In the genomic region with DNA sequence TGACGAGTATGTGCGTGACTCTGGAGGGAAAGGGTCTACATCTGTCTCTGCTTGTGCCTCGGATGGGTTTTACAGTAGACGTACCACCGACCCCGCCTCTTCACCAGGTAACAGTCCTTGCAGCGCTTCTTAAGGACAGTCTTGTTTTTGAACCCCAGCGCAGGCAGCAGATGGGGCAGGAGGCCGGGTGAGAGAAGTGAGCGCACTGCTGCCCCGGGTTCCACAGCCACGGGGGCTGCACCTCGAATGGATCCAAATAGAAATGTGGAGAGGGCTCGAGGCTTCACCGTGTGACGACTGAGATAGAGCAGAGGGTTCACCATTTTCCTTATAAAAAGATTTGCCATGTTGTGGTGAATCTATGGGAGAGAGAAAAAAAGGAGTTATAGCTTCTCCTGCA, we compare ENCODE assay signal across 8 cellular contexts. TPM values are rescaled to one million over a fixed set of nuclear protein-coding genes. Genes with fewer than 3 reads are reported as not detected.
DNase-seq lines count a peak whose midpoint lies in the region; ATAC-seq, FAIRE-seq and TF ChIP-seq lines count a peak whose summit lies in the region.
"Not testable (repeated sequence)": the region's sequence is repeated elsewhere in the genome, so short reads cannot be mapped to it uniquely, and the experiment has no call there.

No MANE protein-coding gene starts in this region.

- H3K4me1 ChIP-seq in BLaER1 (peaks cover 67% of the 10 kb centered on the region), endothelial cell of umbilical vein (ENCODE audit: control insufficient read depth, extremely low read depth, insufficient read depth, low read length) (peaks cover 21% of the 10 kb centered on the region), keratinocyte (ENCODE audit: control insufficient read depth, extremely low read depth, insufficient read depth, low read length) (peaks cover 14% of the 10 kb centered on the region), neural progenitor cell (peaks cover 11% of the 10 kb centered on the region), stomach smooth muscle (ENCODE audit: control insufficient read depth, insufficient read depth, low read length) (peaks cover 28% of the 10 kb centered on the region)
- H3K4me1 ChIP-seq in HUES6 (ENCODE audit: control insufficient read depth, insufficient read depth, low read length) = not testable (repeated sequence)

- not testable (repeated sequence) for FAIRE-seq in endothelial cell of umbilical vein (lab: Jason Lieb, UNC); keratinocyte (lab: Jason Lieb, UNC)

- not testable (repeated sequence) for TF ChIP-seq CTCF in endothelial cell of umbilical vein (IDR thresholded peaks at IDR 0.05; ENCODE audit: extremely low read depth in 1 of 2, insufficient read depth in 1 of 2, low read depth in 1 of 2, low read length in 2 of 2); keratinocyte (optimal IDR thresholded peaks at IDR 0.05 in 1 of 3, IDR thresholded peaks at IDR 0.05 in 1 of 3, conservative IDR thresholded peaks at IDR 0.05 in 1 of 3; ENCODE audit: extremely low read depth in 1 of 3, insufficient read depth in 2 of 3, low read length in 3 of 3); neural progenitor cell (IDR thresholded peaks at IDR 0.05)

- not testable (repeated sequence) for H3K9me1 ChIP-seq in endothelial cell of umbilical vein (replicated peaks; ENCODE audit: control insufficient read depth, extremely low read depth, insufficient read depth, low read length); keratinocyte (ENCODE audit: control insufficient read depth, extremely low read depth, insufficient read depth, low read length)

- peaks cover 39% of the 10 kb centered on the region for H3K4me1 Mint-ChIP-seq in T-helper 1 cell treated with Interleukin-12 subunit alpha and Interleukin-12 subunit beta and Interleukin-4 antibody, amounts not matched to agents 30 μg/mL and 1 μg/mL, for 36 hours (ENCODE audit: low read depth)
- H3K4me1 Mint-ChIP-seq in activated naive CD8-positive, alpha-beta T cell treated with anti-CD3 and anti-CD28 coated beads, Interleukin-2, amount 50 U/mL, for 24 hours = peaks cover 62% of the 10 kb centered on the region
- H3K4me1 Mint-ChIP-seq in neural progenitor cell = peaks cover 21% of the 10 kb centered on the region

- H3K27me3 Mint-ChIP-seq in T-helper 1 cell treated with Interleukin-12 subunit alpha and Interleukin-12 subunit beta and Interleukin-4 antibody, amounts not matched to agents 30 μg/mL and 1 μg/mL, for 36 hours (ENCODE audit: low read depth); activated naive CD8-positive, alpha-beta T cell treated with anti-CD3 and anti-CD28 coated beads, Interleukin-2, amount 50 U/mL, for 24 hours; neural progenitor cell (ENCODE audit: insufficient read depth, low read depth): not testable (repeated sequence)

- H2AFZ ChIP-seq in endothelial cell of umbilical vein (ENCODE audit: low read depth, low read length); keratinocyte (ENCODE audit: control insufficient read depth, low read length); neural progenitor cell (replicated peaks): not testable (repeated sequence)

- POLR2A ChIA-PET in endothelial cell of umbilical vein (lab: Charles Lee) = interaction anchor here (1.3 kb wide), 1 partner anchor 8 kb away, joined by 5 read pairs; no protein-coding TSS in a partner anchor

- H3K79me2 ChIP-seq in endothelial cell of umbilical vein (ENCODE audit: control insufficient read depth, insufficient read depth, low read length) = peaks cover 58% of the 10 kb centered on the region
- peaks cover 68% of the 10 kb centered on the region for H3K79me2 ChIP-seq in keratinocyte (ENCODE audit: control insufficient read depth, insufficient read depth, low read length)
- H3K79me2 ChIP-seq in neural progenitor cell (ENCODE audit: low read depth) = peaks cover 46% of the 10 kb centered on the region

- BruUV-seq in endothelial cell of umbilical vein (replicated peaks; lab: Mats Ljungman, UMichigan) = TSS peak; percentile 64

- not testable (repeated sequence) for TF ChIP-seq POLR2A in endothelial cell of umbilical vein (IDR thresholded peaks at IDR 0.05; ENCODE audit: low read depth, low read length)

- H3K27ac ChIP-seq in BLaER1 (peak overlapping the region; percentile 93), endothelial cell of umbilical vein (ENCODE audit: insufficient read depth, low read depth, low read length) (peak overlapping the region; percentile 38), keratinocyte (ENCODE audit: control insufficient read depth, insufficient read depth, low read length) (peak overlapping the region; percentile 95)
- H3K27ac ChIP-seq in HUES6 (ENCODE audit: low read depth, low read length); neural progenitor cell; stomach smooth muscle (ENCODE audit: low read length): not testable (repeated sequence)

- H3K9me3 Mint-ChIP-seq in T-helper 1 cell treated with Interleukin-12 subunit alpha and Interleukin-12 subunit beta and Interleukin-4 antibody, amounts not matched to agents 30 μg/mL and 1 μg/mL, for 36 hours; activated naive CD8-positive, alpha-beta T cell treated with anti-CD3 and anti-CD28 coated beads, Interleukin-2, amount 50 U/mL, for 24 hours; neural progenitor cell: not testable (repeated sequence)

- not testable (repeated sequence) for DNase-seq in activated naive CD8-positive, alpha-beta T cell treated with anti-CD3 and anti-CD28 coated beads, Interleukin-2, amount 50 U/mL, for 24 hours; endothelial cell of umbilical vein (ENCODE audit: low read depth, low spot score); keratinocyte (ENCODE audit: low read depth, low spot score); neural progenitor cell (ENCODE audit: low spot score)

- H3K27me3 ChIP-seq in BLaER1; HUES6 (ENCODE audit: control insufficient read depth, insufficient read depth, low read length); endothelial cell of umbilical vein (ENCODE audit: control insufficient read depth in 2 of 2, insufficient read depth in 2 of 2, low read length in 2 of 2); keratinocyte (ENCODE audit: control insufficient read depth, extremely low read depth, insufficient read depth, low read length); neural progenitor cell; stomach smooth muscle (ENCODE audit: control insufficient read depth in 1 of 2, insufficient read depth in 2 of 2, low read length in 2 of 2): not testable (repeated sequence)

- peak overlapping the region; percentile 96 for H3K9ac ChIP-seq in BLaER1
- H3K9ac ChIP-seq in HUES6 (ENCODE audit: low read length) = peak overlapping the region; percentile 84
- peak overlapping the region; percentile 58 for H3K9ac ChIP-seq in endothelial cell of umbilical vein (replicated peaks; ENCODE audit: extremely low read depth, insufficient read depth, low read length)
- peak overlapping the region; percentile 91 for H3K9ac ChIP-seq in keratinocyte (ENCODE audit: control insufficient read depth, extremely low read depth, insufficient read depth, low read length)
- H3K9ac ChIP-seq in neural progenitor cell = peak overlapping the region; percentile 83
- peak overlapping the region; percentile 61 to 75 for H3K9ac ChIP-seq in stomach smooth muscle (ENCODE audit: low read length in 2 of 2)

- intact Hi-C loops in endothelial cell of umbilical vein (cut with micrococcal nuclease) = not testable (repeated sequence)

- peaks cover 39% of the 10 kb centered on the region for H3K36me3 Mint-ChIP-seq in T-helper 1 cell treated with Interleukin-12 subunit alpha and Interleukin-12 subunit beta and Interleukin-4 antibody, amounts not matched to agents 30 μg/mL and 1 μg/mL, for 36 hours (ENCODE audit: low read depth)
- H3K36me3 Mint-ChIP-seq in activated naive CD8-positive, alpha-beta T cell treated with anti-CD3 and anti-CD28 coated beads, Interleukin-2, amount 50 U/mL, for 24 hours (ENCODE audit: low read depth) = peaks cover 40% of the 10 kb centered on the region
- peaks cover 18% of the 10 kb centered on the region for H3K36me3 Mint-ChIP-seq in neural progenitor cell

- H4K20me1 ChIP-seq in BLaER1 (peaks cover 37% of the 10 kb centered on the region), neural progenitor cell (ENCODE audit: low read depth) (peaks cover 14% of the 10 kb centered on the region)
- not testable (repeated sequence) for H4K20me1 ChIP-seq in endothelial cell of umbilical vein (replicated peaks; ENCODE audit: control insufficient read depth, extremely low read depth, insufficient read depth, low read length); keratinocyte (ENCODE audit: control insufficient read depth, extremely low read depth, insufficient read depth, low read length)

- H3K4me3 ChIP-seq in BLaER1 = peak overlapping the region; percentile 99
- peak overlapping the region; percentile 98 for H3K4me3 ChIP-seq in HUES6 (ENCODE audit: low read depth, low read length)
- H3K4me3 ChIP-seq in endothelial cell of umbilical vein (replicated peaks in 1 of 3; ENCODE audit: insufficient read depth in 1 of 3, low read depth in 1 of 3, low read length in 3 of 3) = peak overlapping the region; percentile 57 to 62 (median 58)
- peak overlapping the region; percentile 77 to 97 (median 84) for H3K4me3 ChIP-seq in keratinocyte (ENCODE audit: control insufficient read depth in 2 of 3, extremely low read depth in 1 of 3, insufficient read depth in 2 of 3, low read depth in 1 of 3, low read length in 3 of 3)
- H3K4me3 ChIP-seq in neural progenitor cell = peak overlapping the region; percentile 95
- H3K4me3 ChIP-seq in stomach smooth muscle (ENCODE audit: low read length in 2 of 2) = peak overlapping the region; percentile 86 to 94

- ATAC-seq in activated naive CD8-positive, alpha-beta T cell treated with anti-CD3 and anti-CD28 coated beads, Interleukin-2, amount 50 U/mL, for 24 hours = not testable (repeated sequence)

- peaks cover 12% of the 10 kb centered on the region for H3F3A ChIP-seq in neural progenitor cell (ENCODE audit: low read depth)

- H3K27ac Mint-ChIP-seq in T-helper 1 cell treated with Interleukin-12 subunit alpha and Interleukin-12 subunit beta and Interleukin-4 antibody, amounts not matched to agents 30 μg/mL and 1 μg/mL, for 36 hours = peak overlapping the region; percentile 73
- peak overlapping the region; percentile 81 for H3K27ac Mint-ChIP-seq in activated naive CD8-positive, alpha-beta T cell treated with anti-CD3 and anti-CD28 coated beads, Interleukin-2, amount 50 U/mL, for 24 hours
- not testable (repeated sequence) for H3K27ac Mint-ChIP-seq in neural progenitor cell

- dilution Hi-C loops in endothelial cell of umbilical vein (cut with MboI; ENCODE audit: extremely low pct_ligation_motif_present, low sequenced_read_pairs); keratinocyte (cut with MboI; ENCODE audit: extremely low pct_ligation_motif_present, low sequenced_read_pairs): not testable (repeated sequence)

- H3K36me3 ChIP-seq in BLaER1 (peaks cover 42% of the 10 kb centered on the region), HUES6 (ENCODE audit: control insufficient read depth, insufficient read depth, low read length) (peaks cover 36% of the 10 kb centered on the region), endothelial cell of umbilical vein (ENCODE audit: control insufficient read depth in 2 of 2, extremely low read depth in 1 of 2, insufficient read depth in 2 of 2, low read length in 2 of 2) (peaks cover 6 to 20% of the 10 kb centered on the region in 2 experiments), keratinocyte (ENCODE audit: control insufficient read depth in 2 of 2, extremely low read depth in 1 of 2, insufficient read depth in 2 of 2, low read length in 2 of 2) (peaks cover 21 to 25% of the 10 kb centered on the region in 2 experiments), stomach smooth muscle (ENCODE audit: control insufficient read depth in 2 of 2, insufficient read depth in 2 of 2, low read length in 2 of 2) (peaks cover 26 to 28% of the 10 kb centered on the region in 2 donors)
- H3K36me3 ChIP-seq in neural progenitor cell = not testable (repeated sequence)

- not testable (repeated sequence) for H3K9me3 ChIP-seq in BLaER1; HUES6 (ENCODE audit: control insufficient read depth, insufficient read depth, low read depth, low read length); endothelial cell of umbilical vein (replicated peaks; ENCODE audit: control insufficient read depth, insufficient read depth, low read length); keratinocyte (ENCODE audit: control insufficient read depth, low read depth, low read length); neural progenitor cell (ENCODE audit: low read depth); stomach smooth muscle (ENCODE audit: control insufficient read depth in 2 of 2, low read length in 2 of 2)

- H3K4me2 ChIP-seq in BLaER1 = peak overlapping the region; percentile 92
- H3K4me2 ChIP-seq in endothelial cell of umbilical vein (ENCODE audit: insufficient read depth, low read length) = peak overlapping the region; percentile 88
- H3K4me2 ChIP-seq in keratinocyte (ENCODE audit: control insufficient read depth, extremely low read depth, insufficient read depth, low read depth, low read length) = peak overlapping the region; percentile 97
- peak overlapping the region; percentile 100 for H3K4me2 ChIP-seq in neural progenitor cell

- H3K4me3 Mint-ChIP-seq in T-helper 1 cell treated with Interleukin-12 subunit alpha and Interleukin-12 subunit beta and Interleukin-4 antibody, amounts not matched to agents 30 μg/mL and 1 μg/mL, for 36 hours = peak overlapping the region; percentile 81
- peak overlapping the region; percentile 94 for H3K4me3 Mint-ChIP-seq in activated naive CD8-positive, alpha-beta T cell treated with anti-CD3 and anti-CD28 coated beads, Interleukin-2, amount 50 U/mL, for 24 hours
- H3K4me3 Mint-ChIP-seq in neural progenitor cell = peak overlapping the region; percentile 97

- CTCF ChIA-PET in endothelial cell of umbilical vein (lab: Charles Lee) = interaction anchor here (1.2 to 1.5 kb wide), 3 partner anchors 8 to 35 kb away, joined by 5 to 11 read pairs (median 9); no protein-coding TSS in a partner anchor

RNA-seq across cellular contexts. Expression of gene MRPL36, which starts 1.0 kb away (rescaled TPM):
- 63.4 and 70.3 TPM in 2 replicates for total RNA-seq in endothelial cell of umbilical vein
- polyA plus RNA-seq in endothelial cell of umbilical vein = 72.7 and 89.2 TPM in 2 replicates
- polyA plus RNA-seq in endothelial cell of umbilical vein (2011; cell fraction: cytosol; rRNA removed) = 96.5 and 109 TPM in 2 replicates
- 35.9 and 36.0 TPM in 2 replicates for polyA plus RNA-seq in endothelial cell of umbilical vein (2011; cell fraction: nucleus; rRNA removed)
- polyA plus RNA-seq in endothelial cell of umbilical vein (2012) = 105 and 117 TPM in 2 replicates
- polyA minus RNA-seq in endothelial cell of umbilical vein = 31.4 and 41.6 TPM in 2 replicates
- polyA minus RNA-seq in endothelial cell of umbilical vein (2011; cell fraction: cytosol; rRNA and poly(A)+ RNA removed) = 104 TPM
- 15.3 and 18.4 TPM in 2 replicates for polyA minus RNA-seq in endothelial cell of umbilical vein (2011; cell fraction: nucleus; rRNA and poly(A)+ RNA removed)
- 84.2 to 152 TPM (median 121 TPM) in 3 replicates for polyA plus RNA-seq in keratinocyte
- polyA plus RNA-seq in keratinocyte (2011; ENCODE audit: low read depth) = 129 TPM
- polyA plus RNA-seq in keratinocyte (2011; cell fraction: cytosol; rRNA removed) = 116 and 120 TPM in 2 replicates
- polyA plus RNA-seq in keratinocyte (2011; cell fraction: nucleus; rRNA removed) = 57.9 and 66.3 TPM in 2 replicates
- polyA plus RNA-seq in keratinocyte (2012; ENCODE audit: low replicate concordance) = 99.1 and 103 TPM in 2 replicates
- polyA minus RNA-seq in keratinocyte = 36.4 to 62.4 TPM (median 51.7 TPM) in 3 replicates
- 64.8 TPM for polyA minus RNA-seq in keratinocyte (2011; cell fraction: cytosol; rRNA and poly(A)+ RNA removed)
- 10.3 and 12.1 TPM in 2 replicates for polyA minus RNA-seq in keratinocyte (2011; cell fraction: nucleus; rRNA and poly(A)+ RNA removed)
- total RNA-seq in neural progenitor cell (ENCODE audit: low replicate concordance) = 22.2 and 30.2 TPM in 2 replicates

RNA-seq across cellular contexts. Expression of gene NDUFS6, which starts 2.6 kb away (rescaled TPM):
- total RNA-seq in endothelial cell of umbilical vein (42.5 and 49.9 TPM in 2 replicates), neural progenitor cell (ENCODE audit: low replicate concordance) (54.2 TPM in 2 replicates)
- polyA plus RNA-seq in endothelial cell of umbilical vein (127 and 139 TPM in 2 replicates), keratinocyte (35.2 to 127 TPM (median 66.3 TPM) in 3 replicates)
- polyA plus RNA-seq in endothelial cell of umbilical vein (2011; cell fraction: cytosol; rRNA removed) = 119 and 144 TPM in 2 replicates
- polyA plus RNA-seq in endothelial cell of umbilical vein (2011; cell fraction: nucleus; rRNA removed) = 42.4 and 58.5 TPM in 2 replicates
- 91.8 and 104 TPM in 2 replicates for polyA plus RNA-seq in endothelial cell of umbilical vein (2012)
- polyA minus RNA-seq in endothelial cell of umbilical vein (18.1 and 23.8 TPM in 2 replicates), keratinocyte (5.5 to 13.2 TPM (median 6.7 TPM) in 3 replicates)
- polyA minus RNA-seq in endothelial cell of umbilical vein (2011; cell fraction: cytosol; rRNA and poly(A)+ RNA removed) = 153 TPM
- 6.7 and 9.0 TPM in 2 replicates for polyA minus RNA-seq in endothelial cell of umbilical vein (2011; cell fraction: nucleus; rRNA and poly(A)+ RNA removed)
- polyA plus RNA-seq in keratinocyte (2011; ENCODE audit: low read depth) = 99.2 TPM
- polyA plus RNA-seq in keratinocyte (2011; cell fraction: cytosol; rRNA removed) = 17.8 and 50.2 TPM in 2 replicates
- 22.3 and 39.5 TPM in 2 replicates for polyA plus RNA-seq in keratinocyte (2011; cell fraction: nucleus; rRNA removed)
- 59.4 and 132 TPM in 2 replicates for polyA plus RNA-seq in keratinocyte (2012; ENCODE audit: low replicate concordance)
- 58.5 TPM for polyA minus RNA-seq in keratinocyte (2011; cell fraction: cytosol; rRNA and poly(A)+ RNA removed)
- 4.5 and 7.8 TPM in 2 replicates for polyA minus RNA-seq in keratinocyte (2011; cell fraction: nucleus; rRNA and poly(A)+ RNA removed)
